In the genomic region with DNA sequence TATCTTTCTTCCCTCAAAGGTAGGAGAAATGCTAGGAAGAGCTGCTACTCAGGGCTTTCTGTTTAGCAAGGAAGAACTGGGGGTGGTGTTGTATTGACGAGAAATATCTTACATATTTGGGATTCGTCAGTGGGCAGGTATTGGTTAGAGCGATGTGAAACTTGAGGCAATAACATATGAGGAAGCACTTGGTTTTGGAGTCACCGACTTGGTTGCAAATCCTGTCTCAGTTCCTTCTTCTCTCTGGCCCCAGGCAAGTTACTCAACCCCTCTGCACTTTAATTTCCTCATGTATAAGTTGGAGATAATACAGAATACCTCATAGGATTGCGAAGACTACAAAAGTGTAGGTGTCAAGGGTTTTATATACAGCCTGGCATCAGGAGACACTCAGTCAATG, we compare ENCODE assay signal across 9 cellular contexts. TPM values are rescaled to one million over a fixed set of nuclear protein-coding genes. Genes with fewer than 3 reads are reported as not detected.
DNase-seq lines count a peak whose midpoint lies in the region; ATAC-seq and TF ChIP-seq lines count a peak whose summit lies in the region.
"Had no signal": no experiment of that assay in that cellular context is flagged by ENCODE, and none has a peak within 500 bp of the region (broad histone marks: within the 10 kb centered on the region; RNA-seq: fewer than 3 reads in every experiment).

No MANE protein-coding gene starts in this region.

- no peak for TF ChIP-seq POLR2A in heart left ventricle (IDR thresholded peaks at IDR 0.05)

- H3K9me3 Mint-ChIP-seq in HFFc6 = no peaks in the 10 kb centered on the region

- H3K4me1 ChIP-seq in heart left ventricle (peaks cover 0 to 34% (median 3%) of the 10 kb centered on the region in 12 donors), right atrium auricular region (no peaks in the 10 kb centered on the region), upper lobe of right lung (no peaks in the 10 kb centered on the region)

- H3K36me3 ChIP-seq in heart left ventricle (peaks cover 0 to 8% (median 0%) of the 10 kb centered on the region in 9 donors), right atrium auricular region (no peaks in the 10 kb centered on the region), upper lobe of right lung (no peaks in the 10 kb centered on the region)

- 77 to 85% (median 81%) methylated on average over 5 of the region's 5 CpGs for WGBS in heart left ventricle, 4 donors

- H3K4me3 ChIP-seq in heart left ventricle (peak overlapping the region in 1 of 12 donors; percentile 15), right atrium auricular region (no peak overlapping the region), upper lobe of right lung (no peak overlapping the region)

- no peaks in the 10 kb centered on the region for H3K9me3 ChIP-seq in heart left ventricle
- no peaks in the 10 kb centered on the region for H3K9me3 ChIP-seq in right atrium auricular region
- H3K9me3 ChIP-seq in upper lobe of right lung = no peaks in the 10 kb centered on the region

- H3K4me1 Mint-ChIP-seq in HFFc6 (ENCODE audit: low read depth) = no peaks in the 10 kb centered on the region

- H3K27me3 Mint-ChIP-seq in HFFc6 (ENCODE audit: insufficient read depth) = peaks cover 2% of the 10 kb centered on the region; the same call in 1 of the 2 replicates

- no peak overlapping the region for H3K27ac Mint-ChIP-seq in HFFc6

- H3K4me3 Mint-ChIP-seq in HFFc6 = no peak overlapping the region

- TF ChIP-seq CTCF in heart left ventricle (IDR thresholded peaks at IDR 0.05) (no peak), right atrium auricular region (IDR thresholded peaks at IDR 0.05) (no peak), upper lobe of right lung (IDR thresholded peaks at IDR 0.05) (no peak), HFFc6 (IDR thresholded peaks at IDR 0.05) (no peak)

- no peaks in the 10 kb centered on the region for H3K27me3 ChIP-seq in heart left ventricle
- no peaks in the 10 kb centered on the region for H3K27me3 ChIP-seq in right atrium auricular region
- no peaks in the 10 kb centered on the region for H3K27me3 ChIP-seq in upper lobe of right lung

- intact Hi-C loops in heart left ventricle (cut with DNase I) = no loop called here
- intact Hi-C loops in upper lobe of right lung (cut with DNase I) = no loop called here

- DNase-seq in heart left ventricle = no peak
- DNase-seq in right atrium auricular region (ENCODE audit: low spot score) = no peak
- DNase-seq in SKM-1 treated with dmso at 0.1 percent for 144 hours (lab: John Stamatoyannopoulos, UW; ENCODE audit: unreplicated experiment) = peak; percentile 98
- no peak for DNase-seq in upper lobe of right lung
- no peak for DNase-seq in HFFc6
- no peak for DNase-seq in NCI-H524 treated with DMSO at 0.1 percent for 48 hours (lab: John Stamatoyannopoulos, UW)
- DNase-seq in epidermal melanocyte (ENCODE audit: insufficient read length, low spot score) = no peak

- H3K27ac ChIP-seq in heart left ventricle (peak overlapping the region in 1 of 12 donors; percentile 59), right atrium auricular region (no peak overlapping the region), upper lobe of right lung (no peak overlapping the region)

- ATAC-seq in heart left ventricle = peak in 3 of 4 donors; percentile 12 to 29 (median 23)
- ATAC-seq in HG03175 (IDR thresholded peaks at IDR 0.05; ENCODE audit: unreplicated experiment) = peak; percentile 76
- ATAC-seq in upper lobe of right lung = peak; percentile 86
- ATAC-seq: Panc1 had no signal

- H3K36me3 Mint-ChIP-seq in HFFc6 (ENCODE audit: low read depth) = no peaks in the 10 kb centered on the region

RNA-seq across cellular contexts. Expression of a gene that starts 34.1 kb away (rescaled TPM):
- total RNA-seq in heart left ventricle (10 to 100 TPM; 26.8 to 64.5 (median 38.8) TPM), right atrium auricular region (10 to 100 TPM; 27.7 to 32.5 TPM), upper lobe of right lung (8.3 TPM)
- 10 to 100 TPM; 21.3 to 53.6 TPM for polyA plus RNA-seq in heart left ventricle
- 1 to 10 TPM in 1 of 6 experiments, under 1 TPM in 5; 0.51 to 1.8 (median 0.79) TPM for total RNA-seq in HFFc6 (2021; fragmentation: NEBNext Ultra II Directional; extraction: Animal tissue kit (Norgen Biotek cat#: 25700))

Comparison
In these comparisons a context has a peak if more than half of its experiments do, and no peak if none do; other contexts are left out.
1. ATAC-seq: peak in every context shown above with its lines; median percentile 86 in upper lobe of right lung; 76 in HG03175; 23 in heart left ventricle.